17 cellular contexts compared by ENCODE assay signal in the genomic region with DNA sequence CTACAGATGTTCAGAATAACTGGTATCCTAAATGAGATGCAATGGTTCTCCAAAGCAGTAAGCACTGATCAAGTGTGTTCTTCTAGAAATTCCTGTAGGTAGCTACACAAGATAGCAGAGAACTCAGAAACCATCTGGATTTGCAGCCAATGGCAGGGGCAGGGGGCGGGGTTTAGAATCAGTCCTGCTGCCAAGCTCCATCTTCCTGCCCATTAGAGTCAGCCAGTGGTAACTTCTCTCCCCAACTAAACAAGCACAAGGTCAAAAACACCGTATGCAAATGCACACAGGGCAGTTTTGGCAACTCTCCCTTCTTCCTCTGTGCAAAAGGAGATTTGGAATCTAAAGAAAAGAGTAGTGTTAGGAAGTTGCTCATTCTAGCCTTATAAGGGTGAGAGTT.
"Had no signal": no experiment of that assay in that cellular context is flagged by ENCODE, and none has a peak within 500 bp of the region (broad histone marks: within the 10 kb centered on the region; RNA-seq: fewer than 3 reads in every experiment).

No MANE protein-coding gene starts in this region.

- H3K27me3 ChIP-seq: ascending aorta, breast epithelium, gastrocnemius medialis, right atrium auricular region, thyroid gland had no signal

- H3K36me3 ChIP-seq: ascending aorta, breast epithelium, gastrocnemius medialis, left ventricle myocardium inferior, right atrium auricular region, thyroid gland had no signal

- H3K9me3 ChIP-seq: ascending aorta, breast epithelium, gastrocnemius medialis, right atrium auricular region, thyroid gland had no signal

- DNase-seq: activated CD4-positive, alpha-beta T cell treated with anti-CD3 and anti-CD28 coated beads, Interleukin-2, amount 10 ng/mL, durations not matched to agents 24 days and 14 days; activated CD8-positive, alpha-beta T cell treated with anti-CD3 and anti-CD28 coated beads for 36 hours; activated effector memory CD4-positive, alpha-beta T cell treated with anti-CD3 and anti-CD28 coated beads, Interleukin-2, amount 50 U/mL, for 16 hours; activated naive CD4-positive, alpha-beta T cell treated with anti-CD3 and anti-CD28 coated beads, Interleukin-2, amount 50 U/mL, for 16 hours; activated T-cell treated with anti-CD3 and anti-CD28 coated beads, Interleukin-2, amount 50 U/mL, for 72 hours; gastrocnemius medialis; left ventricle myocardium inferior; mammary epithelial cell; occipital lobe; stimulated activated CD4-positive, alpha-beta T cell treated with anti-CD3 and anti-CD28 coated beads, Interleukin-2, amount 100 ng/mL, for 24 hours; stimulated activated naive CD4-positive, alpha-beta T cell treated with Interleukin-2 at 50 U/mL for 16 hours; T1000; thyroid gland had no signal

- H3K27ac ChIP-seq: ascending aorta, breast epithelium, coronary artery, gastrocnemius medialis, left ventricle myocardium inferior, right atrium auricular region, thyroid gland had no signal

- H3K4me1 ChIP-seq: ascending aorta, breast epithelium, right atrium auricular region had no signal

- H3K4me3 ChIP-seq: ascending aorta, breast epithelium, coronary artery, gastrocnemius medialis, left ventricle myocardium inferior, right atrium auricular region, thyroid gland had no signal

- ATAC-seq: activated CD8-positive, alpha-beta T cell treated with anti-CD3 and anti-CD28 coated beads for 36 hours; activated T-cell treated with anti-CD3 and anti-CD28 coated beads, Interleukin-2, amount 50 U/mL, for 72 hours; gastrocnemius medialis had no signal
